ENCODE assay signal across 27 cellular contexts in genomic region chr4:7451800-7452199, GRCh38. TPM values are rescaled to one million over a fixed set of nuclear protein-coding genes. Genes with fewer than 3 reads are reported as not detected.
"Had no signal": no experiment of that assay in that cellular context is flagged by ENCODE, and none has a peak within 500 bp of the region (broad histone marks: within the 10 kb centered on the region; RNA-seq: fewer than 3 reads in every experiment).

No MANE protein-coding gene starts in this region.

- H3K4me1 Mint-ChIP-seq: naive thymus-derived CD4-positive, alpha-beta T cell had no signal

- DNase-seq: effector memory CD8-positive, alpha-beta T cell; gastrocnemius medialis; heart right ventricle; hypothalamus; islet precursor cell; mammary epithelial cell; naive thymus-derived CD4-positive, alpha-beta T cell; nephron progenitor cell; small intestine; stimulated activated CD4-positive, alpha-beta T cell treated with anti-CD3 and anti-CD28 coated beads, Interleukin-12 subunit alpha, Interleukin-12 subunit beta, amount 100 ng/mL, for 4 hours; stimulated activated CD4-positive, alpha-beta T cell treated with anti-CD3 and anti-CD28 coated beads, Interleukin-2, amount 100 ng/mL, for 48 hours; testis had no signal

- H3K9me3 ChIP-seq: esophagus muscularis mucosa, gastrocnemius medialis, heart right ventricle, testis, tibial nerve had no signal

- H3K27ac ChIP-seq: epithelial cell of prostate, esophagus muscularis mucosa, gastrocnemius medialis, heart right ventricle, testis, tibial nerve had no signal

- H3K4me1 ChIP-seq: gastrocnemius medialis, heart right ventricle, testis had no signal

- H3K9me3 Mint-ChIP-seq: dendritic cell treated with granulocyte-macrophage colony-stimulating factor and Interleukin-4, amounts not matched to agents 40 ng/mL and 50 ng/mL, for 4 days; effector memory CD8-positive, alpha-beta T cell; stimulated activated naive CD8-positive, alpha-beta T cell treated with anti-CD3 and anti-CD28 coated beads, Interleukin-15, Interleukin-2, amounts not matched to agents 100 ng/mL and 50 ng/mL, for 24 hours had no signal

- H3K27me3 ChIP-seq: esophagus muscularis mucosa, heart right ventricle, testis, tibial nerve had no signal

- H3K36me3 ChIP-seq: esophagus muscularis mucosa, gastrocnemius medialis, heart right ventricle, tibial nerve had no signal

- ATAC-seq: effector memory CD8-positive, alpha-beta T cell; gastrocnemius medialis; left lobe of liver had no signal

- H3K4me3 ChIP-seq: esophagus muscularis mucosa, gastrocnemius medialis, heart right ventricle, testis, tibial nerve had no signal

- H3K27ac Mint-ChIP-seq: dendritic cell treated with granulocyte-macrophage colony-stimulating factor and Interleukin-4, amounts not matched to agents 40 ng/mL and 50 ng/mL, for 4 days; effector memory CD8-positive, alpha-beta T cell; naive thymus-derived CD4-positive, alpha-beta T cell; nephron progenitor cell; stimulated activated naive CD8-positive, alpha-beta T cell treated with anti-CD3 and anti-CD28 coated beads, Interleukin-15, Interleukin-2, amounts not matched to agents 100 ng/mL and 50 ng/mL, for 24 hours had no signal

- H3K4me3 Mint-ChIP-seq: dendritic cell treated with granulocyte-macrophage colony-stimulating factor and Interleukin-4, amounts not matched to agents 40 ng/mL and 50 ng/mL, for 4 days; effector memory CD8-positive, alpha-beta T cell; naive thymus-derived CD4-positive, alpha-beta T cell; nephron progenitor cell; stimulated activated naive CD8-positive, alpha-beta T cell treated with anti-CD3 and anti-CD28 coated beads, Interleukin-15, Interleukin-2, amounts not matched to agents 100 ng/mL and 50 ng/mL, for 24 hours had no signal

- FAIRE-seq: colon, small intestine had no signal

- H3K36me3 Mint-ChIP-seq: naive thymus-derived CD4-positive, alpha-beta T cell had no signal

- H3K27me3 Mint-ChIP-seq: dendritic cell treated with granulocyte-macrophage colony-stimulating factor and Interleukin-4, amounts not matched to agents 40 ng/mL and 50 ng/mL, for 4 days; effector memory CD8-positive, alpha-beta T cell; naive thymus-derived CD4-positive, alpha-beta T cell; stimulated activated naive CD8-positive, alpha-beta T cell treated with anti-CD3 and anti-CD28 coated beads, Interleukin-15, Interleukin-2, amounts not matched to agents 100 ng/mL and 50 ng/mL, for 24 hours had no signal

RNA-seq across cellular contexts. Expression of gene PSAPL1, which starts 17.1 kb away (rescaled TPM):
- total RNA-seq: esophagus muscularis mucosa; fibroblast of villous mesenchyme; gastrocnemius medialis; left lobe of liver; mesenteric fat pad; mononuclear cell; naive thymus-derived CD4-positive, alpha-beta T cell; osteocyte; posterior vena cava; right cardiac atrium; subcutaneous adipose tissue had no signal
- polyA plus RNA-seq: heart right ventricle; naive thymus-derived CD4-positive, alpha-beta T cell; right cardiac atrium; small intestine; urinary bladder had no signal
